Comparison of ENCODE assay signal across 1 cellular context in the genomic region with DNA sequence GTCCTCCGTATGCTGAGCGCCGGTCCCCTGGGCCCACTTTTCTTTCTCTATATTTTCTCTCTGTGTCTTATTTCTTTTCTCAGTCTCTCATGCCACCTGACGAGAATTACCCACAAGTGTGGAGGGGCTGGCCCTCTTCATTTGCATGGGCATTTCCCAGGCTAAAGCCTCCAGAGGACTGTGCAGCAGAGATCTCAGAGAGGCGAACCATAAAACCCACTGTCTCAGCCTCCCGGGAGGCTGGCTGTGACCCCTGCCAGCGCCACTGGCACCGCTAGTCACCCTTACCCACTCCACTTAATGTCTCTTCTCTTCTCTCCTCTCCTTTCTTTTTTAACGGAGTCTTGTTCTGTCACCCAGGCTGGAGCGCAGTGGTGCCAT.
TF ChIP-seq lines count a peak whose summit lies in the region.

No MANE protein-coding gene starts in this region.

TF ChIP-seq in HepG2, 621 proteins besides CTCF, POLR2A, EP300 and RAD21 (continues in another document):
- TF ChIP-seq NFKB2 (CRISPR knock-in tag; IDR thresholded peaks at IDR 0.05; ENCODE audit: borderline replicate concordance) (0 out of 2 replicates have a peak, but pooled peaks have one; percentile 36), DNMT1 (CRISPR knock-in tag; IDR thresholded peaks at IDR 0.05) (no peak), BRD4 (CRISPR knock-in tag; IDR thresholded peaks at IDR 0.05) (0 out of 2 replicates have a peak, but pooled peaks have one; percentile 14), ZBED4 (CRISPR knock-in tag; IDR thresholded peaks at IDR 0.05; ENCODE audit: borderline replicate concordance) (no peak), KMT2A (CRISPR knock-in tag; IDR thresholded peaks at IDR 0.05) (0 out of 2 replicates have a peak, but pooled peaks have one; percentile 4), ZNF292 (CRISPR knock-in tag; IDR thresholded peaks at IDR 0.05; ENCODE audit: borderline replicate concordance, low read depth) (no peak), ZNF263 (CRISPR knock-in tag; IDR thresholded peaks at IDR 0.05) (no peak), SAFB2 (CRISPR knock-in tag; IDR thresholded peaks at IDR 0.05; ENCODE audit: borderline replicate concordance, low read depth) (0 out of 2 replicates have a peak, but pooled peaks have one; percentile 68), HIVEP1 (CRISPR knock-in tag; IDR thresholded peaks at IDR 0.05) (no peak), ZNF260 (CRISPR knock-in tag; IDR thresholded peaks at IDR 0.05; ENCODE audit: borderline replicate concordance, low read depth) (no peak), HNF1B (CRISPR knock-in tag; IDR thresholded peaks at IDR 0.05) (no peak), ATAD3A (CRISPR knock-in tag; IDR thresholded peaks at IDR 0.05) (no peak), RCOR2 (CRISPR knock-in tag; IDR thresholded peaks at IDR 0.05) (0 out of 2 replicates have a peak, but pooled peaks have one; percentile 9), HDAC2 (CRISPR knock-in tag; IDR thresholded peaks at IDR 0.05) (no peak; the same call in 1 of the 2 replicates), ZNF878 (CRISPR knock-in tag; IDR thresholded peaks at IDR 0.05) (0 out of 2 replicates have a peak, but pooled peaks have one; percentile 2), CC2D1A (CRISPR knock-in tag; IDR thresholded peaks at IDR 0.05) (no peak), TAF1 (CRISPR knock-in tag; IDR thresholded peaks at IDR 0.05) (0 out of 2 replicates have a peak, but pooled peaks have one; percentile 4), XBP1 (CRISPR knock-in tag; IDR thresholded peaks at IDR 0.05) (no peak), ZNF792 (CRISPR knock-in tag; IDR thresholded peaks at IDR 0.05) (no peak; the same call in 1 of the 2 replicates), FOXP1 (IDR thresholded peaks at IDR 0.05) (no peak), FOXP1 (CRISPR knock-in tag; IDR thresholded peaks at IDR 0.05) (no peak), ZNF678 (CRISPR knock-in tag; IDR thresholded peaks at IDR 0.05) (no peak), NFE2L1 (CRISPR knock-in tag; IDR thresholded peaks at IDR 0.05; ENCODE audit: borderline replicate concordance) (no peak), ZNF350 (CRISPR knock-in tag; IDR thresholded peaks at IDR 0.05; ENCODE audit: borderline replicate concordance, low read depth) (peak; percentile 19; the same call in 1 of the 2 replicates), HDAC6 (IDR thresholded peaks at IDR 0.05; ENCODE audit: low read depth, low read length) (no peak), GFI1 (CRISPR knock-in tag; IDR thresholded peaks at IDR 0.05; ENCODE audit: borderline replicate concordance) (0 out of 2 replicates have a peak, but pooled peaks have one; percentile 2), PHF5A (CRISPR knock-in tag; IDR thresholded peaks at IDR 0.05; ENCODE audit: low read depth, unreplicated experiment) (no peak), ZNF567 (CRISPR knock-in tag; IDR thresholded peaks at IDR 0.05; ENCODE audit: borderline replicate concordance) (no peak), ZNF619 (CRISPR knock-in tag; IDR thresholded peaks at IDR 0.05) (no peak), ZBTB33 (CRISPR knock-in tag; IDR thresholded peaks at IDR 0.05) (peak; percentile 18; the same call in 1 of the 2 replicates), SP4 (CRISPR knock-in tag; IDR thresholded peaks at IDR 0.05) (no peak), ZSCAN9 (CRISPR knock-in tag; IDR thresholded peaks at IDR 0.05; ENCODE audit: borderline replicate concordance) (no peak)
- TF ChIP-seq, protein P1, sequence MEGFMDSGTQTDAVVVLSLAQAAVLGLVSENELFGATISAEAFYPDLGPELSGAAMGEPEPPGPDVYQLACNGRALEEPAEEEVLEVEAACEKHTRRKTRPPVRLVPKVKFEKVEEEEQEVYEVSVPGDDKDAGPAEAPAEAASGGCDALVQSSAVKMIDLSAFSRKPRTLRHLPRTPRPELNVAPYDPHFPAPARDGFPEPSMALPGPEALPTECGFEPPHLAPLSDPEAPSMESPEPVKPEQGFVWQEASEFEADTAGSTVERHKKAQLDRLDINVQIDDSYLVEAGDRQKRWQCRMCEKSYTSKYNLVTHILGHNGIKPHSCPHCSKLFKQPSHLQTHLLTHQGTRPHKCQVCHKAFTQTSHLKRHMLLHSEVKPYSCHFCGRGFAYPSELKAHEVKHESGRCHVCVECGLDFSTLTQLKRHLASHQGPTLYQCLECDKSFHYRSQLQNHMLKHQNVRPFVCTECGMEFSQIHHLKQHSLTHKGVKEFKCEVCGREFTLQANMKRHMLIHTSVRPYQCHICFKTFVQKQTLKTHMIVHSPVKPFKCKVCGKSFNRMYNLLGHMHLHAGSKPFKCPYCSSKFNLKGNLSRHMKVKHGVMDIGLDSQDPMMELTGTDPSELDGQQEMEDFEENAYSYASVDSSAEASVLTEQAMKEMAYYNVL (CRISPR knock-in tag; IDR thresholded peaks at IDR 0.05; ENCODE audit: borderline replicate concordance) = peak; percentile 61; the same call in 1 of the 2 replicates
- TF ChIP-seq, protein P2, sequence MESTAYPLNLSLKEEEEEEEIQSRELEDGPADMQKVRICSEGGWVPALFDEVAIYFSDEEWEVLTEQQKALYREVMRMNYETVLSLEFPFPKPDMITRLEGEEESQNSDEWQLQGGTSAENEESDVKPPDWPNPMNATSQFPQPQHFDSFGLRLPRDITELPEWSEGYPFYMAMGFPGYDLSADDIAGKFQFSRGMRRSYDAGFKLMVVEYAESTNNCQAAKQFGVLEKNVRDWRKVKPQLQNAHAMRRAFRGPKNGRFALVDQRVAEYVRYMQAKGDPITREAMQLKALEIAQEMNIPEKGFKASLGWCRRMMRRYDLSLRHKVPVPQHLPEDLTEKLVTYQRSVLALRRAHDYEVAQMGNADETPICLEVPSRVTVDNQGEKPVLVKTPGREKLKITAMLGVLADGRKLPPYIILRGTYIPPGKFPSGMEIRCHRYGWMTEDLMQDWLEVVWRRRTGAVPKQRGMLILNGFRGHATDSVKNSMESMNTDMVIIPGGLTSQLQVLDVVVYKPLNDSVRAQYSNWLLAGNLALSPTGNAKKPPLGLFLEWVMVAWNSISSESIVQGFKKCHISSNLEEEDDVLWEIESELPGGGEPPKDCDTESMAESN (CRISPR knock-in tag; conservative IDR thresholded peaks at IDR 0.05) = no peak
- TF ChIP-seq, protein P3, sequence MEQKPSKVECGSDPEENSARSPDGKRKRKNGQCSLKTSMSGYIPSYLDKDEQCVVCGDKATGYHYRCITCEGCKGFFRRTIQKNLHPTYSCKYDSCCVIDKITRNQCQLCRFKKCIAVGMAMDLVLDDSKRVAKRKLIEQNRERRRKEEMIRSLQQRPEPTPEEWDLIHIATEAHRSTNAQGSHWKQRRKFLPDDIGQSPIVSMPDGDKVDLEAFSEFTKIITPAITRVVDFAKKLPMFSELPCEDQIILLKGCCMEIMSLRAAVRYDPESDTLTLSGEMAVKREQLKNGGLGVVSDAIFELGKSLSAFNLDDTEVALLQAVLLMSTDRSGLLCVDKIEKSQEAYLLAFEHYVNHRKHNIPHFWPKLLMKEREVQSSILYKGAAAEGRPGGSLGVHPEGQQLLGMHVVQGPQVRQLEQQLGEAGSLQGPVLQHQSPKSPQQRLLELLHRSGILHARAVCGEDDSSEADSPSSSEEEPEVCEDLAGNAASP (CRISPR knock-in tag; IDR thresholded peaks at IDR 0.05; ENCODE audit: borderline replicate concordance) = no peak
- TF ChIP-seq, protein P4, sequence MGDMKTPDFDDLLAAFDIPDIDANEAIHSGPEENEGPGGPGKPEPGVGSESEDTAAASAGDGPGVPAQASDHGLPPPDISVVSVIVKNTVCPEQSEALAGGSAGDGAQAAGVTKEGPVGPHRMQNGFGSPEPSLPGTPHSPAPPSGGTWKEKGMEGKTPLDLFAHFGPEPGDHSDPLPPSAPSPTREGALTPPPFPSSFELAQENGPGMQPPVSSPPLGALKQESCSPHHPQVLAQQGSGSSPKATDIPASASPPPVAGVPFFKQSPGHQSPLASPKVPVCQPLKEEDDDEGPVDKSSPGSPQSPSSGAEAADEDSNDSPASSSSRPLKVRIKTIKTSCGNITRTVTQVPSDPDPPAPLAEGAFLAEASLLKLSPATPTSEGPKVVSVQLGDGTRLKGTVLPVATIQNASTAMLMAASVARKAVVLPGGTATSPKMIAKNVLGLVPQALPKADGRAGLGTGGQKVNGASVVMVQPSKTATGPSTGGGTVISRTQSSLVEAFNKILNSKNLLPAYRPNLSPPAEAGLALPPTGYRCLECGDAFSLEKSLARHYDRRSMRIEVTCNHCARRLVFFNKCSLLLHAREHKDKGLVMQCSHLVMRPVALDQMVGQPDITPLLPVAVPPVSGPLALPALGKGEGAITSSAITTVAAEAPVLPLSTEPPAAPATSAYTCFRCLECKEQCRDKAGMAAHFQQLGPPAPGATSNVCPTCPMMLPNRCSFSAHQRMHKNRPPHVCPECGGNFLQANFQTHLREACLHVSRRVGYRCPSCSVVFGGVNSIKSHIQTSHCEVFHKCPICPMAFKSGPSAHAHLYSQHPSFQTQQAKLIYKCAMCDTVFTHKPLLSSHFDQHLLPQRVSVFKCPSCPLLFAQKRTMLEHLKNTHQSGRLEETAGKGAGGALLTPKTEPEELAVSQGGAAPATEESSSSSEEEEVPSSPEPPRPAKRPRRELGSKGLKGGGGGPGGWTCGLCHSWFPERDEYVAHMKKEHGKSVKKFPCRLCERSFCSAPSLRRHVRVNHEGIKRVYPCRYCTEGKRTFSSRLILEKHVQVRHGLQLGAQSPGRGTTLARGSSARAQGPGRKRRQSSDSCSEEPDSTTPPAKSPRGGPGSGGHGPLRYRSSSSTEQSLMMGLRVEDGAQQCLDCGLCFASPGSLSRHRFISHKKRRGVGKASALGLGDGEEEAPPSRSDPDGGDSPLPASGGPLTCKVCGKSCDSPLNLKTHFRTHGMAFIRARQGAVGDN (CRISPR knock-in tag; IDR thresholded peaks at IDR 0.05) = peak; percentile 67
- TF ChIP-seq, protein P5, sequence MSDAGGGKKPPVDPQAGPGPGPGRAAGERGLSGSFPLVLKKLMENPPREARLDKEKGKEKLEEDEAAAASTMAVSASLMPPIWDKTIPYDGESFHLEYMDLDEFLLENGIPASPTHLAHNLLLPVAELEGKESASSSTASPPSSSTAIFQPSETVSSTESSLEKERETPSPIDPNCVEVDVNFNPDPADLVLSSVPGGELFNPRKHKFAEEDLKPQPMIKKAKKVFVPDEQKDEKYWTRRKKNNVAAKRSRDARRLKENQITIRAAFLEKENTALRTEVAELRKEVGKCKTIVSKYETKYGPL (CRISPR knock-in tag; IDR thresholded peaks at IDR 0.05) = no peak
